ENCODE assay signal across 24 cellular contexts in genomic region chr5:107916731-107917725, GRCh38.
DNase-seq lines count a peak whose midpoint lies in the region; ATAC-seq and TF ChIP-seq lines count a peak whose summit lies in the region.
"Had no signal": no experiment of that assay in that cellular context is flagged by ENCODE, and none has a peak within 500 bp of the region (broad histone marks: within the 10 kb centered on the region; RNA-seq: fewer than 3 reads in every experiment).

No MANE protein-coding gene starts in this region.

- no peak for TF ChIP-seq CTCF in brain (conservative IDR thresholded peaks at IDR 0.05)

- POLR2A ChIA-PET in activated naive CD8-positive, alpha-beta T cell treated with anti-CD3 and anti-CD28 coated beads, Interleukin-2, amount 10 ng/mL, durations not matched to agents 7 days and 5 days (lab: Charles Lee): no interaction called here

- peak; percentile 61 for ATAC-seq in activated naive CD8-positive, alpha-beta T cell treated with anti-CD3 and anti-CD28 coated beads, Interleukin-2, amount 10 ng/mL, durations not matched to agents 7 days and 5 days (ENCODE audit: low read depth)
- ATAC-seq in activated naive CD8-positive, alpha-beta T cell treated with anti-CD3 and anti-CD28 coated beads, Interleukin-2, amount 50 U/mL, for 24 hours: no peak
- ATAC-seq in HG03135 (IDR thresholded peaks at IDR 0.05; ENCODE audit: unreplicated experiment) (no peak), GM21447 (IDR thresholded peaks at IDR 0.05; ENCODE audit: unreplicated experiment) (no peak)
- ATAC-seq: heart left ventricle; naive thymus-derived CD8-positive, alpha-beta T cell; T-cell had no signal

- H3K9me3 Mint-ChIP-seq in activated naive CD8-positive, alpha-beta T cell treated with anti-CD3 and anti-CD28 coated beads, Interleukin-2, amount 10 ng/mL, durations not matched to agents 7 days and 5 days: peaks cover 5% of the 10 kb centered on the region
- no peaks in the 10 kb centered on the region for H3K9me3 Mint-ChIP-seq in activated naive CD8-positive, alpha-beta T cell treated with anti-CD3 and anti-CD28 coated beads, Interleukin-2, amount 50 U/mL, for 24 hours
- no peaks in the 10 kb centered on the region for H3K9me3 Mint-ChIP-seq in brain
- H3K9me3 Mint-ChIP-seq: activated B cell treated with CpG ODN at 0.5 μM for 24 hours; CD8-positive, alpha-beta memory T cell; dendritic cell treated with granulocyte-macrophage colony-stimulating factor and Interleukin-4, amounts not matched to agents 40 ng/mL and 50 ng/mL, for 4 days; naive thymus-derived CD8-positive, alpha-beta T cell; T-cell had no signal

- H3K27ac Mint-ChIP-seq in activated naive CD8-positive, alpha-beta T cell treated with anti-CD3 and anti-CD28 coated beads, Interleukin-2, amount 10 ng/mL, durations not matched to agents 7 days and 5 days: peak overlapping the region; percentile 73
- H3K27ac Mint-ChIP-seq in activated naive CD8-positive, alpha-beta T cell treated with anti-CD3 and anti-CD28 coated beads, Interleukin-2, amount 50 U/mL, for 24 hours: no peak overlapping the region
- peak overlapping the region in 4 of 5 experiments; percentile 29 to 94 (median 82) for H3K27ac Mint-ChIP-seq in brain
- H3K27ac Mint-ChIP-seq: activated B cell treated with CpG ODN at 0.5 μM for 24 hours; CD8-positive, alpha-beta memory T cell; dendritic cell treated with granulocyte-macrophage colony-stimulating factor and Interleukin-4, amounts not matched to agents 40 ng/mL and 50 ng/mL, for 4 days; naive thymus-derived CD8-positive, alpha-beta T cell; T-cell had no signal

- H3K27me3 Mint-ChIP-seq in activated naive CD8-positive, alpha-beta T cell treated with anti-CD3 and anti-CD28 coated beads, Interleukin-2, amount 10 ng/mL, durations not matched to agents 7 days and 5 days: no peaks in the 10 kb centered on the region
- H3K27me3 Mint-ChIP-seq in activated naive CD8-positive, alpha-beta T cell treated with anti-CD3 and anti-CD28 coated beads, Interleukin-2, amount 50 U/mL, for 24 hours: no peaks in the 10 kb centered on the region
- no peaks in the 10 kb centered on the region for H3K27me3 Mint-ChIP-seq in brain
- H3K27me3 Mint-ChIP-seq: activated B cell treated with CpG ODN at 0.5 μM for 24 hours; CD8-positive, alpha-beta memory T cell; dendritic cell treated with granulocyte-macrophage colony-stimulating factor and Interleukin-4, amounts not matched to agents 40 ng/mL and 50 ng/mL, for 4 days; naive thymus-derived CD8-positive, alpha-beta T cell; T-cell had no signal

- H3K36me3 Mint-ChIP-seq in activated naive CD8-positive, alpha-beta T cell treated with anti-CD3 and anti-CD28 coated beads, Interleukin-2, amount 10 ng/mL, durations not matched to agents 7 days and 5 days: peaks cover 6% of the 10 kb centered on the region
- H3K36me3 Mint-ChIP-seq in activated naive CD8-positive, alpha-beta T cell treated with anti-CD3 and anti-CD28 coated beads, Interleukin-2, amount 50 U/mL, for 24 hours (ENCODE audit: low read depth): peaks cover 1% of the 10 kb centered on the region
- no peaks in the 10 kb centered on the region for H3K36me3 Mint-ChIP-seq in brain

- no peak for DNase-seq in activated naive CD8-positive, alpha-beta T cell treated with anti-CD3 and anti-CD28 coated beads, Interleukin-2, amount 10 ng/mL, durations not matched to agents 7 days and 5 days
- DNase-seq in activated naive CD8-positive, alpha-beta T cell treated with anti-CD3 and anti-CD28 coated beads, Interleukin-2, amount 50 U/mL, for 24 hours: no peak
- peak; percentile 46 for DNase-seq in NCI-H2171 treated with DMSO at 0.1 percent for 48 hours (lab: John Stamatoyannopoulos, UW)
- no peak for DNase-seq in cerebellar cortex (ENCODE audit: low spot score)
- DNase-seq in medulla oblongata (ENCODE audit: extremely low spot score): no peak
- DNase-seq: activated B cell treated with CpG ODN at 0.5 μM for 24 hours; activated CD4-positive, alpha-beta T cell treated with anti-CD3 and anti-CD28 coated beads, Interleukin-2, amount 50 U/mL, for 48 hours; activated gamma-delta T cell; CD8-positive, alpha-beta memory T cell; central memory CD4-positive, alpha-beta T cell; DMS153; heart left ventricle; IMR-90; naive thymus-derived CD8-positive, alpha-beta T cell; NCI-H2107; nucleus accumbens; sigmoid colon; stimulated activated CD4-positive, alpha-beta T cell treated with anti-CD3 and anti-CD28 coated beads, Interleukin-4, amount 100 ng/mL, for 1 hour; T-cell; tibial artery had no signal

- H3K4me1 Mint-ChIP-seq in activated naive CD8-positive, alpha-beta T cell treated with anti-CD3 and anti-CD28 coated beads, Interleukin-2, amount 10 ng/mL, durations not matched to agents 7 days and 5 days: peaks cover 24% of the 10 kb centered on the region
- peaks cover 2% of the 10 kb centered on the region for H3K4me1 Mint-ChIP-seq in activated naive CD8-positive, alpha-beta T cell treated with anti-CD3 and anti-CD28 coated beads, Interleukin-2, amount 50 U/mL, for 24 hours
- peaks cover 22% of the 10 kb centered on the region for H3K4me1 Mint-ChIP-seq in brain
- H3K4me1 Mint-ChIP-seq: activated B cell treated with CpG ODN at 0.5 μM for 24 hours; CD8-positive, alpha-beta memory T cell had no signal

- H3K4me3 Mint-ChIP-seq in activated naive CD8-positive, alpha-beta T cell treated with anti-CD3 and anti-CD28 coated beads, Interleukin-2, amount 10 ng/mL, durations not matched to agents 7 days and 5 days: peak overlapping the region; percentile 48
- no peak overlapping the region for H3K4me3 Mint-ChIP-seq in activated naive CD8-positive, alpha-beta T cell treated with anti-CD3 and anti-CD28 coated beads, Interleukin-2, amount 50 U/mL, for 24 hours
- peak overlapping the region in 1 of 5 experiments; percentile 70 for H3K4me3 Mint-ChIP-seq in brain
- H3K4me3 Mint-ChIP-seq: activated B cell treated with CpG ODN at 0.5 μM for 24 hours; dendritic cell treated with granulocyte-macrophage colony-stimulating factor and Interleukin-4, amounts not matched to agents 40 ng/mL and 50 ng/mL, for 4 days; naive thymus-derived CD8-positive, alpha-beta T cell; T-cell had no signal
